ENCODE assay signal across 12 cellular contexts in genomic region chr4:89949782-89950387, GRCh38. TPM values are rescaled to one million over a fixed set of nuclear protein-coding genes. Genes with fewer than 3 reads are reported as not detected.
DNase-seq lines count a peak whose midpoint lies in the region; ATAC-seq and TF ChIP-seq lines count a peak whose summit lies in the region.
"Had no signal": no experiment of that assay in that cellular context is flagged by ENCODE, and none has a peak within 500 bp of the region (broad histone marks: within the 10 kb centered on the region; RNA-seq: fewer than 3 reads in every experiment).

No MANE protein-coding gene starts in this region.

- H3K4me1 ChIP-seq in BE2C: peaks cover 2% of the 10 kb centered on the region; the same call in 1 of the 2 replicates
- H3K4me1 ChIP-seq: SJSA1, tibial nerve had no signal

- H3K4me3 ChIP-seq in BE2C (ENCODE audit: low read depth, low read length): no peak overlapping the region
- no peak overlapping the region for H3K4me3 ChIP-seq in fibroblast of villous mesenchyme (ENCODE audit: low read depth, low read length)
- H3K4me3 ChIP-seq: SJSA1, tibial nerve had no signal

- intact Hi-C loops in activated CD4-positive, alpha-beta memory T cell treated with anti-CD3 and anti-CD28 coated beads for 36 hours (cut with micrococcal nuclease): no loop called here

- no peaks in the 10 kb centered on the region for H3K27me3 Mint-ChIP-seq in activated CD4-positive, alpha-beta memory T cell treated with anti-CD3 and anti-CD28 coated beads for 36 hours

- POLR2A ChIA-PET in activated CD4-positive, alpha-beta memory T cell treated with anti-CD3 and anti-CD28 coated beads for 36 hours (lab: Charles Lee): no interaction called here

- no peak for DNase-seq in BE2C
- peak; percentile 8 for DNase-seq in NCI-H2029 (lab: John Stamatoyannopoulos, UW)
- no peak for DNase-seq in fibroblast of villous mesenchyme (ENCODE audit: low read depth)
- no peak for DNase-seq in DMS114 treated with DMSO at 0.1 percent for 48 hours (lab: John Stamatoyannopoulos, UW; ENCODE audit: unreplicated experiment)
- DNase-seq in activated CD4-positive, alpha-beta memory T cell treated with anti-CD3 and anti-CD28 coated beads for 36 hours: no peak
- no peak for DNase-seq in activated CD8-positive, alpha-beta memory T cell treated with anti-CD3 and anti-CD28 coated beads, Interleukin-2, amount 50 U/mL, for 48 hours
- DNase-seq: stimulated activated CD4-positive, alpha-beta T cell treated with anti-CD3 and anti-CD28 coated beads, Interleukin-2, amount 100 ng/mL, for 48 hours had no signal

- no peaks in the 10 kb centered on the region for H3K9me3 Mint-ChIP-seq in activated CD4-positive, alpha-beta memory T cell treated with anti-CD3 and anti-CD28 coated beads for 36 hours

- H3K4me1 Mint-ChIP-seq in activated CD4-positive, alpha-beta memory T cell treated with anti-CD3 and anti-CD28 coated beads for 36 hours (ENCODE audit: low read depth): no peaks in the 10 kb centered on the region

- H3K36me3 Mint-ChIP-seq in activated CD4-positive, alpha-beta memory T cell treated with anti-CD3 and anti-CD28 coated beads for 36 hours: no peaks in the 10 kb centered on the region

- no peaks in the 10 kb centered on the region; the same call in 1 of the 2 replicates for H3K27me3 ChIP-seq in BE2C
- H3K27me3 ChIP-seq: tibial nerve had no signal

- CTCF ChIA-PET in activated CD4-positive, alpha-beta memory T cell treated with anti-CD3 and anti-CD28 coated beads for 36 hours (lab: Charles Lee): no interaction called here

- no peak overlapping the region for H3K27ac Mint-ChIP-seq in activated CD4-positive, alpha-beta memory T cell treated with anti-CD3 and anti-CD28 coated beads for 36 hours

- H3K9me3 ChIP-seq in BE2C: no peaks in the 10 kb centered on the region
- H3K9me3 ChIP-seq: SJSA1, tibial nerve had no signal

- no peak overlapping the region for H3K4me3 Mint-ChIP-seq in activated CD4-positive, alpha-beta memory T cell treated with anti-CD3 and anti-CD28 coated beads for 36 hours

- ATAC-seq in GM18519 (IDR thresholded peaks at IDR 0.05; ENCODE audit: low FRiP score, unreplicated experiment) (peak; percentile 43), HG02840 (IDR thresholded peaks at IDR 0.05; ENCODE audit: low FRiP score, unreplicated experiment) (no peak)

- peak; percentile 61 for TF ChIP-seq CTCF in BE2C (IDR thresholded peaks at IDR 0.05; ENCODE audit: low read depth, low read length)
- TF ChIP-seq CTCF in fibroblast of villous mesenchyme (IDR thresholded peaks at IDR 0.05; ENCODE audit: insufficient read depth, low read depth, low read length): peak; percentile 11

- no peaks in the 10 kb centered on the region for H3K36me3 ChIP-seq in BE2C
- H3K36me3 ChIP-seq: SJSA1, tibial nerve had no signal

RNA-seq across cellular contexts. Expression of gene MMRN1, which starts 55.2 kb away (rescaled TPM):
- polyA plus RNA-seq in BE2C (2012; ENCODE audit: insufficient read depth, insufficient read length, low read depth): not detected
- total RNA-seq in fibroblast of villous mesenchyme: not detected in 2 replicates
- total RNA-seq in activated CD4-positive, alpha-beta memory T cell treated with anti-CD3 and anti-CD28 coated beads for 36 hours: under 1 TPM in 1 of 2 experiments, not detected in 1; 0.10 TPM
- total RNA-seq: myocyte, SJSA1 had no signal
